1 cellular context compared by ENCODE assay signal in genomic region chr9:114504341-114505186, GRCh38.
TF ChIP-seq lines count a peak whose summit lies in the region.

No MANE protein-coding gene starts in this region.

TF ChIP-seq in K562, 482 proteins besides CTCF, POLR2A, EP300 and RAD21 (continued from another document and continues in another):
- TF ChIP-seq MGA (IDR thresholded peaks at IDR 0.05) (peak; percentile 99), GTF3C2 (IDR thresholded peaks at IDR 0.05; ENCODE audit: borderline replicate concordance, extremely low read depth, insufficient read length) (no peak), MXD1 (CRISPR knock-in tag; IDR thresholded peaks at IDR 0.05; ENCODE audit: borderline replicate concordance, poor library complexity, severe bottlenecking) (no peak), THRB (CRISPR knock-in tag; conservative IDR thresholded peaks at IDR 0.05) (no peak), NR2C1 (IDR thresholded peaks at IDR 0.05) (no peak), NR2C1 (tag; IDR thresholded peaks at IDR 0.05) (no peak), ZNF311 (CRISPR knock-in tag; IDR thresholded peaks at IDR 0.05) (no peak), ZMIZ1 (IDR thresholded peaks at IDR 0.05; ENCODE audit: low read depth in 2 of 2, low read length in 2 of 2) (no peak), THRA (IDR thresholded peaks at IDR 0.05) (no peak), THAP12 (CRISPR knock-in tag; IDR thresholded peaks at IDR 0.05) (no peak), CEBPB (tag; IDR thresholded peaks at IDR 0.05) (no peak), MCM5 (IDR thresholded peaks at IDR 0.05; ENCODE audit: low read depth) (no peak), ARNT (IDR thresholded peaks at IDR 0.05) (no peak), POLR2H (tag; IDR thresholded peaks at IDR 0.05; ENCODE audit: low read depth) (no peak), RFX7 (CRISPR knock-in tag; IDR thresholded peaks at IDR 0.05) (no peak), SIRT6 (IDR thresholded peaks at IDR 0.05; ENCODE audit: low read depth, low read length) (no peak), NR4A1 (CRISPR knock-in tag; IDR thresholded peaks at IDR 0.05) (no peak), NR4A1 (tag; IDR thresholded peaks at IDR 0.05) (0 out of 2 replicates have a peak, but pooled peaks have one; percentile 36), DEAF1 (CRISPR knock-in tag; IDR thresholded peaks at IDR 0.05) (no peak), MAX (CRISPR knock-in tag; IDR thresholded peaks at IDR 0.05) (peak; percentile 88), POLR2AphosphoS5 (IDR thresholded peaks at IDR 0.05; ENCODE audit: control insufficient read depth, insufficient read depth, low read depth, low read length) (no peak), BRCA1 (IDR thresholded peaks at IDR 0.05) (no peak), BRCA1 (CRISPR knock-in tag; IDR thresholded peaks at IDR 0.05) (peak; percentile 60; the same call in 1 of the 2 replicates), NBN (IDR thresholded peaks at IDR 0.05; ENCODE audit: low read depth) (no peak), SRSF7 (optimal IDR thresholded peaks at IDR 0.05; ENCODE audit: low read depth, low read length) (no peak), GATAD2B (IDR thresholded peaks at IDR 0.05; ENCODE audit: borderline replicate concordance) (0 out of 2 replicates have a peak, but pooled peaks have one; percentile 15), ZNF143 (CRISPR knock-in tag; IDR thresholded peaks at IDR 0.05) (peak; percentile 36; the same call in 1 of the 2 replicates), THRAP3 (IDR thresholded peaks at IDR 0.05; ENCODE audit: borderline replicate concordance) (no peak), ZNF140 (CRISPR knock-in tag; IDR thresholded peaks at IDR 0.05) (no peak)
